ENCODE assay signal across 32 cellular contexts in the genomic region with DNA sequence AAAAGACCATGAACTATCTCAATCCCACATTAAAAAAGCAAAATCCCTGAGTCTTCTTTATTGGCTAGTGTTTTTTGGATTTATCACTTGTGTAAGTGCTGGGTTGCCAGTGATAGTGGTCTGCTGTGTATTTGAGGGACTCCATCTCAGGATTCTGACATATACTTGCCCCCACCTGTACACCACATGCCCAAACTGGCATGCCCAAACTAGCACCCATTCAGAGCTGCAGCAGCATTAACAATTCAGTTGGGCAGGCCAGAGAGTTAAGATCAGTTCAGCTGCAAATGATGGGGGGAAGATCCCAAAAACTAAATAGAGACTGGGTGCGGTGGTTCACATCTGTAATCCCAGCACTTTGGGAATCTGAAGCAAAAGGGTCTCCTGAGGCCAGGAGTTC.
"Had no signal": no experiment of that assay in that cellular context is flagged by ENCODE, and none has a peak within 500 bp of the region (broad histone marks: within the 10 kb centered on the region; RNA-seq: fewer than 3 reads in every experiment).

No MANE protein-coding gene starts in this region.

- H3K36me3 Mint-ChIP-seq: activated naive CD4-positive, alpha-beta T cell treated with anti-CD3 and anti-CD28 coated beads, Interleukin-2, amount 10 ng/mL, durations not matched to agents 7 days and 5 days; activated naive CD8-positive, alpha-beta T cell had no signal

- H3K4me3 Mint-ChIP-seq: activated CD4-positive, alpha-beta T cell treated with anti-CD3 and anti-CD28 coated beads for 36 hours; activated CD4-positive, alpha-beta T cell treated with anti-CD3 and anti-CD28 coated beads, Interleukin-2, amount 10 ng/mL, durations not matched to agents 7 days and 5 days; activated CD8-positive, alpha-beta T cell treated with anti-CD3 and anti-CD28 coated beads, Interleukin-2, amount 10 ng/mL, durations not matched to agents 7 days and 5 days; activated naive CD4-positive, alpha-beta T cell treated with anti-CD3 and anti-CD28 coated beads, Interleukin-2, amount 10 ng/mL, durations not matched to agents 7 days and 5 days; activated naive CD8-positive, alpha-beta T cell; activated T-cell treated with anti-CD3 and anti-CD28 coated beads, Interleukin-2, amount 50 U/mL, for 24 hours; T-helper 1 cell treated with Interleukin-12 subunit alpha and Interleukin-12 subunit beta and Interleukin-4 antibody, amounts not matched to agents 30 μg/mL and 1 μg/mL, for 36 hours; T-helper 2 cell treated with Interferon-gamma antibody and Interleukin-4, amounts not matched to agents 5 μg/mL and 100 μg/mL, for 36 hours had no signal

- H3K4me2 ChIP-seq: SK-N-SH had no signal

- H3K4me1 ChIP-seq: Peyer's patch, SJSA1 had no signal

- H3K27me3 Mint-ChIP-seq: activated CD4-positive, alpha-beta T cell treated with anti-CD3 and anti-CD28 coated beads for 36 hours; activated CD4-positive, alpha-beta T cell treated with anti-CD3 and anti-CD28 coated beads, Interleukin-2, amount 10 ng/mL, durations not matched to agents 7 days and 5 days; activated naive CD4-positive, alpha-beta T cell treated with anti-CD3 and anti-CD28 coated beads, Interleukin-2, amount 10 ng/mL, durations not matched to agents 7 days and 5 days; activated naive CD8-positive, alpha-beta T cell; activated T-cell treated with anti-CD3 and anti-CD28 coated beads, Interleukin-2, amount 50 U/mL, for 24 hours had no signal

- H3K36me3 ChIP-seq: MG63, Peyer's patch, SJSA1 had no signal

- DNase-seq: activated CD4-positive, alpha-beta T cell treated with anti-CD3 and anti-CD28 coated beads for 36 hours; activated CD4-positive, alpha-beta T cell treated with anti-CD3 and anti-CD28 coated beads, Interleukin-2, amount 10 ng/mL, durations not matched to agents 7 days and 5 days; activated CD4-positive, alpha-beta T cell treated with anti-CD3 and anti-CD28 coated beads, Interleukin-2, amount 50 U/mL, for 48 hours; activated CD8-positive, alpha-beta T cell treated with anti-CD3 and anti-CD28 coated beads, Interleukin-2, amount 10 ng/mL, durations not matched to agents 7 days and 5 days; activated effector memory CD4-positive, alpha-beta T cell treated with Interleukin-2 at 50 U/mL for 16 hours; activated naive CD4-positive, alpha-beta T cell treated with anti-CD3 and anti-CD28 coated beads, Interleukin-2, amount 10 ng/mL, durations not matched to agents 7 days and 5 days; activated T-cell treated with anti-CD3 and anti-CD28 coated beads, Interleukin-2, amount 50 U/mL, for 24 hours; amniotic stem cell; aorta; caudate nucleus; Kasumi-1; KG1; MG63; NCI-H1048; NCI-H1436 treated with DMSO at 0.1 percent for 48 hours; NCI-H1694 treated with DMSO at 0.1 percent for 48 hours; NCI-H2029; NCI-H345; NCI-H524 treated with DMSO at 0.1 percent for 48 hours; NCI-H748 treated with DMSO at 0.1 percent for 48 hours; NK-92 treated with Interleukin-12 subunit alpha and Interleukin-12 subunit beta, amount 100 ng/mL, for 24 hours; PC-3; Peyer's patch; RPMI8226; SHP77 treated with DMSO at 0.1 percent for 48 hours; SK-N-SH had no signal

- FAIRE-seq: TTC549 had no signal

- H3K9ac ChIP-seq: SK-N-SH had no signal

- H3K9me3 ChIP-seq: MG63, Peyer's patch, SJSA1, SK-N-SH had no signal

- H3K27ac ChIP-seq: Peyer's patch, SJSA1 had no signal

- H3K27me3 ChIP-seq: MG63, Peyer's patch, SJSA1 had no signal

- ATAC-seq: activated CD4-positive, alpha-beta T cell treated with anti-CD3 and anti-CD28 coated beads for 36 hours; activated CD4-positive, CD25-positive, alpha-beta regulatory T cell treated with anti-CD3 and anti-CD28 coated beads, Interleukin-2, amount 50 U/mL, for 24 hours; activated CD8-positive, alpha-beta T cell treated with anti-CD3 and anti-CD28 coated beads, Interleukin-2, amount 10 ng/mL, durations not matched to agents 7 days and 5 days; PC-3 had no signal

- H3K4me1 Mint-ChIP-seq: activated CD4-positive, alpha-beta T cell treated with anti-CD3 and anti-CD28 coated beads, Interleukin-2, amount 10 ng/mL, durations not matched to agents 7 days and 5 days had no signal

- H3K27ac Mint-ChIP-seq: activated CD4-positive, alpha-beta T cell treated with anti-CD3 and anti-CD28 coated beads for 36 hours; activated CD4-positive, alpha-beta T cell treated with anti-CD3 and anti-CD28 coated beads, Interleukin-2, amount 10 ng/mL, durations not matched to agents 7 days and 5 days; activated CD8-positive, alpha-beta T cell treated with anti-CD3 and anti-CD28 coated beads, Interleukin-2, amount 10 ng/mL, durations not matched to agents 7 days and 5 days; activated naive CD4-positive, alpha-beta T cell treated with anti-CD3 and anti-CD28 coated beads, Interleukin-2, amount 10 ng/mL, durations not matched to agents 7 days and 5 days; activated naive CD8-positive, alpha-beta T cell; activated T-cell treated with anti-CD3 and anti-CD28 coated beads, Interleukin-2, amount 50 U/mL, for 24 hours; T-helper 2 cell treated with Interferon-gamma antibody and Interleukin-4, amounts not matched to agents 5 μg/mL and 100 μg/mL, for 36 hours had no signal

- H3K9me3 Mint-ChIP-seq: activated CD4-positive, alpha-beta T cell treated with anti-CD3 and anti-CD28 coated beads, Interleukin-2, amount 10 ng/mL, durations not matched to agents 7 days and 5 days; activated naive CD4-positive, alpha-beta T cell treated with anti-CD3 and anti-CD28 coated beads, Interleukin-2, amount 10 ng/mL, durations not matched to agents 7 days and 5 days; activated T-cell treated with anti-CD3 and anti-CD28 coated beads, Interleukin-2, amount 50 U/mL, for 24 hours; T-helper 1 cell treated with Interleukin-12 subunit alpha and Interleukin-12 subunit beta and Interleukin-4 antibody, amounts not matched to agents 30 μg/mL and 1 μg/mL, for 36 hours; T-helper 2 cell treated with Interferon-gamma antibody and Interleukin-4, amounts not matched to agents 5 μg/mL and 100 μg/mL, for 36 hours had no signal

- H3K4me3 ChIP-seq: MG63, Peyer's patch, SJSA1 had no signal
